In the genomic region with DNA sequence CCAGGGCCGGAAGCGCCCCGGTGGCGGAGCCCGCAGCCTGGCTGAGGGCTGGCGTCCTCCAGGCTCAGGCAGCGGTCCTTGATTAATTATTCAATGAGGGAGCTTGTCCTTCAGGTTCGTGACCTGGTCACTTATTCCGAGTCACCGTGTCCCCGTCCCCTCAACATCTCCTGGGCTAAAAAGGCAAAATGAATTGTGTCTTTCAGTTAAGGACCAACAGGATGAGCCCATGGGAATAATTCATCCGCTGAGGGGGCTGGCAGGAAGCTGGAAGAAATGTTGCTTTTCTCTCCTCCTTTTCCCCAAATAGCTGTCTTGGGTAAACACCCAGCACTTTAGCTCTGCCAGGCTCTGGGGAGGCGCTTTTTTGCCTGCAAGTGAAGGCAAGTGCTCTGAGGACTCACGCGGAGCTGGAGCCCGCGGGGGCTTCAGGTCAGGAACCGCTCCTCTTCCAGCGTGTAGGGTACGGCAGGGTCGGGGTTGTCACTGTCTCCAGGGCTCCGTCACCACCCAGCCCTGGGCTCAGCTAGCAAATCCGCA, we compare ENCODE assay signal across 24 cellular contexts. TPM values are rescaled to one million over a fixed set of nuclear protein-coding genes. Genes with fewer than 3 reads are reported as not detected.
"Had no signal": no experiment of that assay in that cellular context is flagged by ENCODE, and none has a peak within 500 bp of the region (broad histone marks: within the 10 kb centered on the region; RNA-seq: fewer than 3 reads in every experiment).

No MANE protein-coding gene starts in this region.

- H3K4me1 Mint-ChIP-seq: activated CD4-positive, alpha-beta memory T cell treated with anti-CD3 and anti-CD28 coated beads, Interleukin-2, amount 10 ng/mL, durations not matched to agents 7 days and 5 days; activated CD4-positive, alpha-beta T cell treated with anti-CD3 and anti-CD28 coated beads for 36 hours; stimulated activated naive B cell treated with anti-CD40 and anti-IgM and Interleukin-4, amounts not matched to agents 10 μg/mL and 1 μg/mL and 100 μg/mL, for 72 hours had no signal

- H3K27ac ChIP-seq: coronary artery, skin epidermis, tibial nerve, vagina had no signal

- H3K4me1 ChIP-seq: tibial nerve, vagina had no signal

- H3K4me3 Mint-ChIP-seq: activated CD4-positive, alpha-beta memory T cell treated with anti-CD3 and anti-CD28 coated beads, Interleukin-2, amount 10 ng/mL, durations not matched to agents 7 days and 5 days; activated CD4-positive, alpha-beta T cell treated with anti-CD3 and anti-CD28 coated beads for 36 hours; activated T-cell treated with anti-CD3 and anti-CD28 coated beads, Interleukin-2, amount 50 U/mL, for 24 hours; stimulated activated naive B cell treated with anti-CD40 and anti-IgM and Interleukin-4, amounts not matched to agents 10 μg/mL and 1 μg/mL and 100 μg/mL, for 72 hours had no signal

- H3K27ac Mint-ChIP-seq: activated CD4-positive, alpha-beta memory T cell treated with anti-CD3 and anti-CD28 coated beads, Interleukin-2, amount 10 ng/mL, durations not matched to agents 7 days and 5 days; activated CD4-positive, alpha-beta T cell treated with anti-CD3 and anti-CD28 coated beads for 36 hours; activated T-cell treated with anti-CD3 and anti-CD28 coated beads, Interleukin-2, amount 50 U/mL, for 24 hours; naive thymus-derived CD4-positive, alpha-beta T cell; progenitor cell of endocrine pancreas; stimulated activated naive B cell treated with anti-CD40 and anti-IgM and Interleukin-4, amounts not matched to agents 10 μg/mL and 1 μg/mL and 100 μg/mL, for 72 hours had no signal

- H3K36me3 Mint-ChIP-seq: naive thymus-derived CD4-positive, alpha-beta T cell; stimulated activated naive B cell treated with anti-CD40 and anti-IgM and Interleukin-4, amounts not matched to agents 10 μg/mL and 1 μg/mL and 100 μg/mL, for 72 hours had no signal

- DNase-seq: activated CD4-positive, alpha-beta memory T cell treated with anti-CD3 and anti-CD28 coated beads, Interleukin-2, amount 10 ng/mL, durations not matched to agents 7 days and 5 days; activated CD4-positive, alpha-beta T cell treated with anti-CD3 and anti-CD28 coated beads for 36 hours; activated effector memory CD4-positive, alpha-beta T cell treated with Interleukin-2 at 50 U/mL for 16 hours; activated naive CD4-positive, alpha-beta T cell treated with anti-CD3 and anti-CD28 coated beads, Interleukin-2, amount 50 U/mL, for 16 hours; activated T-cell treated with anti-CD3 and anti-CD28 coated beads, Interleukin-2, amount 50 U/mL, for 24 hours; central memory CD4-positive, alpha-beta T cell; effector CD8-positive, alpha-beta T cell; foreskin melanocyte; naive thymus-derived CD4-positive, alpha-beta T cell; nucleus accumbens; right cardiac atrium; stimulated activated CD4-positive, alpha-beta T cell treated with anti-CD3 and anti-CD28 coated beads, Interleukin-15, amount 100 ng/mL, for 24 hours; stimulated activated CD4-positive, alpha-beta T cell treated with anti-CD3 and anti-CD28 coated beads, Interleukin-4, amount 100 ng/mL, for 1 hour; stimulated activated naive B cell treated with anti-CD40 and anti-IgM and Interleukin-4, amounts not matched to agents 10 μg/mL and 1 μg/mL and 100 μg/mL, for 72 hours; T-helper 1 cell; T1000 had no signal

- ATAC-seq: activated CD4-positive, alpha-beta T cell treated with anti-CD3 and anti-CD28 coated beads for 36 hours; naive thymus-derived CD4-positive, alpha-beta T cell; right cardiac atrium; stimulated activated naive B cell treated with anti-CD40 and anti-IgM and Interleukin-4, amounts not matched to agents 10 μg/mL and 1 μg/mL and 100 μg/mL, for 72 hours had no signal

- H3K4me3 ChIP-seq: coronary artery, skin epidermis, tibial nerve, vagina had no signal

- H3K9me3 Mint-ChIP-seq: activated CD4-positive, alpha-beta memory T cell treated with anti-CD3 and anti-CD28 coated beads, Interleukin-2, amount 10 ng/mL, durations not matched to agents 7 days and 5 days; activated T-cell treated with anti-CD3 and anti-CD28 coated beads, Interleukin-2, amount 50 U/mL, for 24 hours; naive thymus-derived CD4-positive, alpha-beta T cell; stimulated activated naive B cell treated with anti-CD40 and anti-IgM and Interleukin-4, amounts not matched to agents 10 μg/mL and 1 μg/mL and 100 μg/mL, for 72 hours had no signal

- H3K36me3 ChIP-seq: tibial nerve, vagina had no signal

- H3K9me3 ChIP-seq: tibial nerve, vagina had no signal

RNA-seq across cellular contexts. Expression of a gene that starts 13.1 kb away (rescaled TPM):
- total RNA-seq: activated CD4-positive, alpha-beta T cell treated with anti-CD3 and anti-CD28 coated beads for 36 hours; left lobe of liver; lung microvascular endothelial cell; progenitor cell of endocrine pancreas; vagina had no signal
- polyA plus RNA-seq: naive thymus-derived CD4-positive, alpha-beta T cell had no signal

RNA-seq across cellular contexts. Expression of a gene that starts 15.8 kb away (rescaled TPM):
- total RNA-seq: activated CD4-positive, alpha-beta memory T cell treated with anti-CD3 and anti-CD28 coated beads, Interleukin-2, amount 10 ng/mL, durations not matched to agents 7 days and 5 days; activated CD4-positive, alpha-beta T cell treated with anti-CD3 and anti-CD28 coated beads for 36 hours; left lobe of liver; lung microvascular endothelial cell; naive thymus-derived CD4-positive, alpha-beta T cell; progenitor cell of endocrine pancreas; right cardiac atrium; tibial nerve; vagina had no signal
- polyA plus RNA-seq: adipose tissue; naive thymus-derived CD4-positive, alpha-beta T cell; right cardiac atrium had no signal

RNA-seq across cellular contexts. Expression of a gene that starts 52.0 kb away (rescaled TPM):
- total RNA-seq: activated CD4-positive, alpha-beta memory T cell treated with anti-CD3 and anti-CD28 coated beads, Interleukin-2, amount 10 ng/mL, durations not matched to agents 7 days and 5 days; activated CD4-positive, alpha-beta T cell treated with anti-CD3 and anti-CD28 coated beads for 36 hours; left lobe of liver; lung microvascular endothelial cell; naive thymus-derived CD4-positive, alpha-beta T cell; right cardiac atrium; tibial nerve; vagina had no signal
- polyA plus RNA-seq: naive thymus-derived CD4-positive, alpha-beta T cell; right cardiac atrium had no signal
